ENCODE assay signal across 11 cellular contexts in genomic region chr12:111431772-111432171, GRCh38. TPM values are rescaled to one million over a fixed set of nuclear protein-coding genes. Genes with fewer than 3 reads are reported as not detected.
DNase-seq lines count a peak whose midpoint lies in the region; ATAC-seq and TF ChIP-seq lines count a peak whose summit lies in the region.
"Had no signal": no experiment of that assay in that cellular context is flagged by ENCODE, and none has a peak within 500 bp of the region (broad histone marks: within the 10 kb centered on the region; RNA-seq: fewer than 3 reads in every experiment).

No MANE protein-coding gene starts in this region.

- ATAC-seq in activated naive CD8-positive, alpha-beta T cell treated with anti-CD3 and anti-CD28 coated beads, Interleukin-2, amount 10 ng/mL, durations not matched to agents 7 days and 5 days (ENCODE audit: low read depth), result no peak
- no peak for ATAC-seq in right lobe of liver

- POLR2A ChIA-PET in activated naive CD8-positive, alpha-beta T cell treated with anti-CD3 and anti-CD28 coated beads, Interleukin-2, amount 10 ng/mL, durations not matched to agents 7 days and 5 days (lab: Charles Lee), result interaction anchor here (0.6 to 8.2 kb wide), 4 partner anchors 8 to 33 kb away, joined by 4 to 150 read pairs (median 6); partner anchors contain the start of gene SH2B3

- H3K4me1 Mint-ChIP-seq in activated naive CD4-positive, alpha-beta T cell treated with anti-CD3 and anti-CD28 coated beads, Interleukin-2, amount 50 U/mL, for 24 hours, result peaks cover 87% of the 10 kb centered on the region
- H3K4me1 Mint-ChIP-seq in activated naive CD8-positive, alpha-beta T cell treated with anti-CD3 and anti-CD28 coated beads, Interleukin-2, amount 10 ng/mL, durations not matched to agents 7 days and 5 days, result peaks cover 75% of the 10 kb centered on the region

- no peaks in the 10 kb centered on the region for H3K36me3 Mint-ChIP-seq in activated naive CD4-positive, alpha-beta T cell treated with anti-CD3 and anti-CD28 coated beads, Interleukin-2, amount 50 U/mL, for 24 hours
- peaks cover 18% of the 10 kb centered on the region for H3K36me3 Mint-ChIP-seq in activated naive CD8-positive, alpha-beta T cell treated with anti-CD3 and anti-CD28 coated beads, Interleukin-2, amount 10 ng/mL, durations not matched to agents 7 days and 5 days

- DNase-seq in activated naive CD4-positive, alpha-beta T cell treated with anti-CD3 and anti-CD28 coated beads, Interleukin-2, amount 50 U/mL, for 16 hours, result no peak
- DNase-seq in activated naive CD8-positive, alpha-beta T cell treated with anti-CD3 and anti-CD28 coated beads, Interleukin-2, amount 10 ng/mL, durations not matched to agents 7 days and 5 days, result no peak
- DNase-seq in right lobe of liver (no peak), transverse colon (no peak), cerebellum (ENCODE audit: low spot score) (no peak), caudate nucleus (lab: John Stamatoyannopoulos, UW) (no peak), HPDE6-E6E7 (ENCODE audit: extremely low spot score) (no peak)
- DNase-seq: activated effector memory CD4-positive, alpha-beta T cell treated with anti-CD3 and anti-CD28 coated beads, Interleukin-2, amount 50 U/mL, for 16 hours; esophagus squamous epithelium; stimulated activated naive CD4-positive, alpha-beta T cell treated with Interleukin-2 at 50 U/mL for 16 hours had no signal

- H3K36me3 ChIP-seq in right lobe of liver (no peaks in the 10 kb centered on the region), transverse colon (no peaks in the 10 kb centered on the region)
- H3K36me3 ChIP-seq: esophagus squamous epithelium had no signal

- no peaks in the 10 kb centered on the region for H3K27me3 ChIP-seq in right lobe of liver
- H3K27me3 ChIP-seq in transverse colon, result no peaks in the 10 kb centered on the region

- H3K4me1 ChIP-seq in right lobe of liver (peaks cover 0 to 71% (median 36%) of the 10 kb centered on the region in 4 donors), transverse colon (peaks cover 69 to 100% (median 90%) of the 10 kb centered on the region in 4 donors)

- no peaks in the 10 kb centered on the region for H3K9me3 Mint-ChIP-seq in activated naive CD4-positive, alpha-beta T cell treated with anti-CD3 and anti-CD28 coated beads, Interleukin-2, amount 50 U/mL, for 24 hours
- no peaks in the 10 kb centered on the region for H3K9me3 Mint-ChIP-seq in activated naive CD8-positive, alpha-beta T cell treated with anti-CD3 and anti-CD28 coated beads, Interleukin-2, amount 10 ng/mL, durations not matched to agents 7 days and 5 days

- H3K4me3 Mint-ChIP-seq in activated naive CD4-positive, alpha-beta T cell treated with anti-CD3 and anti-CD28 coated beads, Interleukin-2, amount 50 U/mL, for 24 hours, result peak overlapping the region; percentile 81
- H3K4me3 Mint-ChIP-seq in activated naive CD8-positive, alpha-beta T cell treated with anti-CD3 and anti-CD28 coated beads, Interleukin-2, amount 10 ng/mL, durations not matched to agents 7 days and 5 days, result peak overlapping the region; percentile 84

- TF ChIP-seq POLR2A in right lobe of liver (IDR thresholded peaks at IDR 0.05) (no peak), transverse colon (IDR thresholded peaks at IDR 0.05) (no peak)

- H3K27ac ChIP-seq in right lobe of liver (peak overlapping the region; percentile 88 to 94 (median 92)), transverse colon (peak overlapping the region; percentile 76 to 85 (median 80)), caudate nucleus (ENCODE audit: low read depth, low read length) (no peak overlapping the region)

- H3K27ac Mint-ChIP-seq in activated naive CD4-positive, alpha-beta T cell treated with anti-CD3 and anti-CD28 coated beads, Interleukin-2, amount 50 U/mL, for 24 hours, result peak overlapping the region; percentile 94
- H3K27ac Mint-ChIP-seq in activated naive CD8-positive, alpha-beta T cell treated with anti-CD3 and anti-CD28 coated beads, Interleukin-2, amount 10 ng/mL, durations not matched to agents 7 days and 5 days, result peak overlapping the region; percentile 97

- intact Hi-C loops in right lobe of liver (cut with DNase I) (no loop called here), transverse colon (cut with DNase I; ENCODE audit: low total_unique reads) (no loop called here)

- H3K9me3 ChIP-seq in right lobe of liver, result no peaks in the 10 kb centered on the region
- H3K9me3 ChIP-seq in transverse colon, result no peaks in the 10 kb centered on the region
- H3K9me3 ChIP-seq: esophagus squamous epithelium had no signal

- no peaks in the 10 kb centered on the region for H3K27me3 Mint-ChIP-seq in activated naive CD4-positive, alpha-beta T cell treated with anti-CD3 and anti-CD28 coated beads, Interleukin-2, amount 50 U/mL, for 24 hours
- H3K27me3 Mint-ChIP-seq in activated naive CD8-positive, alpha-beta T cell treated with anti-CD3 and anti-CD28 coated beads, Interleukin-2, amount 10 ng/mL, durations not matched to agents 7 days and 5 days, result no peaks in the 10 kb centered on the region

- in situ Hi-C loops in transverse colon (cut with MboI; ENCODE audit: low pct_ligation_motif_present in 1 of 4, low pct_unique_long_range_greater_than_20kb in 1 of 4, low sequenced_read_pairs in 3 of 4), result no loop called here

- no peak for TF ChIP-seq EP300 in transverse colon (IDR thresholded peaks at IDR 0.05; ENCODE audit: low read depth)

- WGBS in right lobe of liver (ENCODE audit: insufficient coverage, low coverage, low lambda C conversion rate, missing lambda C conversion rate), result 30% methylated on average over 5 of the region's 6 CpGs
- whole genome bisulfite sequencing in transverse colon (ENCODE audit: low coverage in 1 of 2), 2 donors, result 54 to 64% methylated on average over 4 to 6 of the region's 6 CpGs

- H3K4me3 ChIP-seq in right lobe of liver (no peak overlapping the region), transverse colon (no peak overlapping the region)
- H3K4me3 ChIP-seq: esophagus squamous epithelium had no signal

- no peak for TF ChIP-seq CTCF in right lobe of liver (IDR thresholded peaks at IDR 0.05)
- TF ChIP-seq CTCF in transverse colon (IDR thresholded peaks at IDR 0.05), result no peak

RNA-seq across cellular contexts. Expression of gene SH2B3, which starts 26.0 kb away (rescaled TPM):
- 10 to 100 TPM; 40.7 to 44.5 TPM for total RNA-seq in activated naive CD8-positive, alpha-beta T cell treated with anti-CD3 and anti-CD28 coated beads, Interleukin-2, amount 10 ng/mL, durations not matched to agents 7 days and 5 days
- 10 to 100 TPM in 5 of 6 experiments, 1 to 10 TPM in 1; 6.7 to 43.5 (median 17.0) TPM for total RNA-seq in right lobe of liver
- 10 to 100 TPM; 22.3 to 99.1 (median 43.6) TPM for total RNA-seq in transverse colon
- total RNA-seq in cerebellum, result 3.9 TPM
